ENCODE assay signal across 31 cellular contexts in the genomic region with DNA sequence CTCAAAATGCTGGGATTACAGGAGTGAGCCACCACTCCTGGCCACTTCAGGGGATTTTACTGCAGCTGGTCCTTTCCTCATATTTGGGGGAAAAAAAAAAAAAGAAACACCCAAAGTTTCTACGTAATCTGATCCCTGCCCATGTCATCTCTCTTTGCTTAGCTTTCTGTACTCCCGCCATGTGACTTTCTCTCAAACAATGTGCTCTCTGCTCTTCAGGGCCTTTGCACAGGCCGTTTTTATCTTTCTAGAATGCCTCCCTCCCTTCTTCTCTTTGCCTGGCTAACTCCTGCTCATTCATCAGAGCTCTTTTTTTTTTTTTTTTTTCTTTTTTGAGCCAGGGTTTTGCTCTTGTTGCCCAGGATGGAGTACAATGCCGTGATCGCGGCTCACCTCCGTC. TPM values are rescaled to one million over a fixed set of nuclear protein-coding genes. Genes with fewer than 3 reads are reported as not detected.
"Had no signal": no experiment of that assay in that cellular context is flagged by ENCODE, and none has a peak within 500 bp of the region (broad histone marks: within the 10 kb centered on the region; RNA-seq: fewer than 3 reads in every experiment).

No MANE protein-coding gene starts in this region.

- H3K27ac Mint-ChIP-seq: dendritic cell treated with granulocyte-macrophage colony-stimulating factor and Interleukin-4, amounts not matched to agents 40 ng/mL and 50 ng/mL, for 4 days; endodermal cell; nephron progenitor cell; stimulated activated memory B cell treated with anti-CD40 and anti-IgM and Interleukin-4, amounts not matched to agents 10 μg/mL and 1 μg/mL and 100 μg/mL, for 72 hours; type B pancreatic cell had no signal

- H3K36me3 Mint-ChIP-seq: naive thymus-derived CD4-positive, alpha-beta T cell; stimulated activated memory B cell treated with anti-CD40 and anti-IgM and Interleukin-4, amounts not matched to agents 10 μg/mL and 1 μg/mL and 100 μg/mL, for 72 hours; type B pancreatic cell had no signal

- H3K4me3 Mint-ChIP-seq: dendritic cell treated with granulocyte-macrophage colony-stimulating factor and Interleukin-4, amounts not matched to agents 40 ng/mL and 50 ng/mL, for 4 days; endodermal cell; naive thymus-derived CD4-positive, alpha-beta T cell; nephron progenitor cell; stimulated activated memory B cell treated with anti-CD40 and anti-IgM and Interleukin-4, amounts not matched to agents 10 μg/mL and 1 μg/mL and 100 μg/mL, for 72 hours; type B pancreatic cell had no signal

- H3K4me1 ChIP-seq: colonic mucosa had no signal

- DNase-seq: colonic mucosa; effector CD8-positive, alpha-beta T cell; endodermal cell; foreskin fibroblast; gastrocnemius medialis; heart left ventricle; kidney; mesenchymal stem cell; midbrain; naive thymus-derived CD4-positive, alpha-beta T cell; nephron progenitor cell; occipital lobe; ovary; psoas muscle; spleen; stimulated activated CD4-positive, alpha-beta T cell treated with anti-CD3 and anti-CD28 coated beads, Interleukin-4, amount 100 ng/mL, for 4 hours; stimulated activated naive CD8-positive, alpha-beta T cell treated with anti-CD3 and anti-CD28 coated beads, Interleukin-15, Interleukin-2, amounts not matched to agents 100 U/mL and 50 U/mL, for 24 hours; substantia nigra; testis; tibial artery had no signal

- H3K27me3 ChIP-seq: colonic mucosa, gastrocnemius medialis, heart left ventricle, hepatocyte, ovary, spleen, testis, tibial artery had no signal

- H3K36me3 ChIP-seq: colonic mucosa, gastrocnemius medialis, heart left ventricle, ovary, spleen, tibial artery had no signal

- H3K4me3 ChIP-seq: colonic mucosa, gastrocnemius medialis, heart left ventricle, hepatocyte, ovary, psoas muscle, skin epidermis, spleen, testis, tibial artery had no signal

- H3K9me3 Mint-ChIP-seq: dendritic cell treated with granulocyte-macrophage colony-stimulating factor and Interleukin-4, amounts not matched to agents 40 ng/mL and 50 ng/mL, for 4 days; endodermal cell; naive thymus-derived CD4-positive, alpha-beta T cell; nephron progenitor cell; stimulated activated memory B cell treated with anti-CD40 and anti-IgM and Interleukin-4, amounts not matched to agents 10 μg/mL and 1 μg/mL and 100 μg/mL, for 72 hours; type B pancreatic cell had no signal

- H3K79me2 ChIP-seq: hepatocyte had no signal

- H3K4me2 ChIP-seq: hepatocyte had no signal

- H2AFZ ChIP-seq: hepatocyte had no signal

- H3K9me3 ChIP-seq: colonic mucosa, gastrocnemius medialis, heart left ventricle, ovary, psoas muscle, spleen, testis, tibial artery had no signal

- ATAC-seq: esophagus mucosa; gastrocnemius medialis; heart left ventricle; left lobe of liver; naive thymus-derived CD4-positive, alpha-beta T cell; psoas muscle; right cardiac atrium; stimulated activated memory B cell treated with anti-CD40 and anti-IgM and Interleukin-4, amounts not matched to agents 10 μg/mL and 1 μg/mL and 100 μg/mL, for 72 hours; stimulated activated naive CD8-positive, alpha-beta T cell treated with anti-CD3 and anti-CD28 coated beads, Interleukin-15, Interleukin-2, amounts not matched to agents 100 U/mL and 50 U/mL, for 24 hours had no signal

- H3K27me3 Mint-ChIP-seq: dendritic cell treated with granulocyte-macrophage colony-stimulating factor and Interleukin-4, amounts not matched to agents 40 ng/mL and 50 ng/mL, for 4 days; naive thymus-derived CD4-positive, alpha-beta T cell; stimulated activated memory B cell treated with anti-CD40 and anti-IgM and Interleukin-4, amounts not matched to agents 10 μg/mL and 1 μg/mL and 100 μg/mL, for 72 hours; type B pancreatic cell had no signal

- FAIRE-seq: kidney had no signal

- H3K27ac ChIP-seq: colonic mucosa, epithelial cell of prostate, gastrocnemius medialis, heart left ventricle, hepatocyte, ovary, psoas muscle, skin epidermis, spleen, testis, tibial artery had no signal

RNA-seq across cellular contexts. Expression of a gene that starts 42.1 kb away (rescaled TPM):
- total RNA-seq: esophagus mucosa, left lobe of liver, lung microvascular endothelial cell, occipital lobe, renal cortical epithelial cell had no signal
